Comparison of ENCODE assay signal across 25 cellular contexts in genomic region chr18:22063672-22064071, GRCh38.
"Had no signal": no experiment of that assay in that cellular context is flagged by ENCODE, and none has a peak within 500 bp of the region (broad histone marks: within the 10 kb centered on the region; RNA-seq: fewer than 3 reads in every experiment).

No MANE protein-coding gene starts in this region.

- H3K4me2 ChIP-seq: neural progenitor cell had no signal

- FAIRE-seq: urothelium cell line had no signal

- H3K27me3 ChIP-seq: neural progenitor cell, ovary, stomach, thyroid gland, tibial nerve, upper lobe of left lung, vagina had no signal

- DNase-seq: natural killer cell; occipital lobe; ovary; posterior cingulate gyrus; psoas muscle; right cardiac atrium; stimulated activated CD4-positive, alpha-beta T cell treated with anti-CD3 and anti-CD28 coated beads, Interleukin-15, amount 100 ng/mL, for 24 hours; stimulated activated CD4-positive, alpha-beta T cell treated with anti-CD3 and anti-CD28 coated beads, Interleukin-2, amount 100 ng/mL, for 24 hours; stimulated activated CD4-positive, alpha-beta T cell treated with anti-CD3 and anti-CD28 coated beads, Interleukin-2, amount 100 ng/mL, for 48 hours; stimulated activated CD4-positive, alpha-beta T cell treated with anti-CD3 and anti-CD28 coated beads, Interleukin-4, amount 100 ng/mL, for 24 hours; stimulated activated naive B cell treated with anti-CD40 and anti-IgM and Interleukin-4, amounts not matched to agents 10 μg/mL and 1 μg/mL and 100 μg/mL, for 72 hours; stimulated activated naive CD4-positive, alpha-beta T cell treated with Interleukin-2 at 50 U/mL for 16 hours; stomach; thyroid gland; trophoblast cell; upper lobe of left lung had no signal

- H3K79me2 ChIP-seq: parathyroid adenoma had no signal

- H3K4me3 ChIP-seq: neural progenitor cell, ovary, psoas muscle, skin epidermis, stomach, thoracic aorta, thyroid gland, tibial nerve, upper lobe of left lung, vagina had no signal

- H3K27ac ChIP-seq: neural progenitor cell, ovary, parathyroid adenoma, psoas muscle, skin epidermis, stomach, thoracic aorta, thyroid gland, tibial nerve, upper lobe of left lung, vagina had no signal

- H3K9me3 ChIP-seq: ovary, psoas muscle, stomach, thoracic aorta, thyroid gland, tibial nerve, upper lobe of left lung, vagina had no signal

- H3K9ac ChIP-seq: neural progenitor cell, parathyroid adenoma had no signal

- H3K4me1 ChIP-seq: parathyroid adenoma, psoas muscle, tibial nerve, upper lobe of left lung, vagina had no signal

- H2AFZ ChIP-seq: neural progenitor cell, parathyroid adenoma had no signal

- ATAC-seq: natural killer cell; psoas muscle; right cardiac atrium; sciatic nerve; stimulated activated effector memory CD8-positive, alpha-beta T cell treated with anti-CD3 and anti-CD28 coated beads, Interleukin-12 subunit alpha, Interleukin-12 subunit beta, amount 100 ng/mL, for 72 hours; stimulated activated naive B cell treated with anti-CD40 and anti-IgM and Interleukin-4, amounts not matched to agents 10 μg/mL and 1 μg/mL and 100 μg/mL, for 72 hours had no signal

- H3K36me3 ChIP-seq: neural progenitor cell, ovary, stomach, thoracic aorta, thyroid gland, tibial nerve, upper lobe of left lung, vagina had no signal
